ENCODE assay signal across 1 cellular context in the genomic region with DNA sequence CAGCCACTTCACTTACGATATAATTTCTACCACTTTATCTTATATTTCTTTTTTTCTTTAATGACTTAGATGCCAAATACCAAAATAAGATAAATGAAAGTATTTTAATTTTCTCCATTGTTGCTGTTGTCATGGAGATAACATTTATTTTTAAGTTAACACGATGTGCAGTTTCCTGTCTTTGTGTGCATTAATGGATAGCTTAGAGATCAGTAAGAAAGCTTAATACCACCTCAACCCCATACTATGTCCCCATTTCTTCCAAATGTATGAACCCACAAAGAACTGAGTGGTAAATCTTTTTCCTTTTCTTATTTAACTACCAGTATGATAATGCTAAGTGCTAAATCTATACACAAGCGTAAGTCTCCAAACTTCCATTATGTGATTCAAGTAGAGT.
TF ChIP-seq lines count a peak whose summit lies in the region.

No MANE protein-coding gene starts in this region.

TF ChIP-seq in K562, 482 proteins besides CTCF, POLR2A, EP300 and RAD21:
- TF ChIP-seq U2AF1 (optimal IDR thresholded peaks at IDR 0.05; ENCODE audit: low read depth, low read length) (no peak), UBTF (IDR thresholded peaks at IDR 0.05; ENCODE audit: borderline replicate concordance in 1 of 2, low read depth in 2 of 2, low read length in 2 of 2) (no peak), RFX1 (IDR thresholded peaks at IDR 0.05) (peak; percentile 44; the same call in 1 of the 2 replicates)
